18 cellular contexts compared by ENCODE assay signal in the genomic region with DNA sequence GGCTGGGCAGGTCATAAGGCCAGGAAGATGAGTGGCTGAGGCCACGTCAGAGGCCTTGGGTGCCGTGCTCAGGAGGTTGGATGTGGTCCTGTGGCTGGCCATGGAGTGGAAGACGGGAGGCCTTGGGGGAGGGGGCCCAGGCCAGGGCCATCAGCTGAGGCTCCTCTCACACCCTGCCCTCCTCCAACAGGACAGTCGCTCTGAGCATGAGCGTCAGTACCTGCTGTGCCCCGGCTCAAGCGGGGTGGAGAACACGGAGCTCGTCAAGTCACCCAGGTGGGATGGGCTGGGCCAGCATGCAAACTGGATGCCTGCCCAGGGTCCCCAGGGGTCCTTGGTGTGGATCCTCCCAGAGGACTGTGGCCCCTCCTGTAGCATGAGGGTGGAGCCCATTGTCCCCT. TPM values are rescaled to one million over a fixed set of nuclear protein-coding genes. Genes with fewer than 3 reads are reported as not detected.
DNase-seq lines count a peak whose midpoint lies in the region; ATAC-seq, FAIRE-seq and TF ChIP-seq lines count a peak whose summit lies in the region.
"Had no signal": no experiment of that assay in that cellular context is flagged by ENCODE, and none has a peak within 500 bp of the region (broad histone marks: within the 10 kb centered on the region; RNA-seq: fewer than 3 reads in every experiment).

No MANE protein-coding gene starts in this region.

- no peak for FAIRE-seq in urothelium cell line (lab: Jason Lieb, UNC)
- FAIRE-seq: GM12891 had no signal

- H3K27me3 ChIP-seq in right lobe of liver (no peaks in the 10 kb centered on the region), testis (no peaks in the 10 kb centered on the region)

- no CpG with 5 or more reads among the region's 9 CpGs for WGBS in right lobe of liver (ENCODE audit: insufficient coverage, low coverage, low lambda C conversion rate, missing lambda C conversion rate)
- WGBS in testis, 2 donors = 88% methylated on average over 9 of the region's 9 CpGs; no CpG with 5 or more reads in 1 of the 2 donors

- ATAC-seq in T-helper 17 cell = no peak
- ATAC-seq in right lobe of liver = peak in 1 of 4 donors; percentile 7
- ATAC-seq: HCT116 had no signal

- intact Hi-C loops in right lobe of liver (cut with DNase I) = loop anchor here in 1 of 2 donors (10.0 kb wide), 1 partner anchor 348 kb away; no protein-coding TSS in a partner anchor
- intact Hi-C loops in testis (cut with DNase I; ENCODE audit: low total_unique reads) = no loop called here
- intact Hi-C loops in activated CD4-positive, alpha-beta memory T cell treated with anti-CD3 and anti-CD28 coated beads for 36 hours (cut with micrococcal nuclease) = no loop called here

- peaks cover 4% of the 10 kb centered on the region for H3K4me1 Mint-ChIP-seq in activated naive CD4-positive, alpha-beta T cell treated with anti-CD3 and anti-CD28 coated beads, Interleukin-2, amount 10 ng/mL, durations not matched to agents 7 days and 5 days
- H3K4me1 Mint-ChIP-seq in T-helper 17 cell = peaks cover 14% of the 10 kb centered on the region
- H3K4me1 Mint-ChIP-seq in activated CD4-positive, alpha-beta memory T cell treated with anti-CD3 and anti-CD28 coated beads for 36 hours (ENCODE audit: low read depth) = peaks cover 9% of the 10 kb centered on the region

- no peaks in the 10 kb centered on the region for H3K27me3 Mint-ChIP-seq in activated naive CD4-positive, alpha-beta T cell treated with anti-CD3 and anti-CD28 coated beads, Interleukin-2, amount 10 ng/mL, durations not matched to agents 7 days and 5 days
- H3K27me3 Mint-ChIP-seq in T-helper 17 cell = no peaks in the 10 kb centered on the region
- H3K27me3 Mint-ChIP-seq in activated CD4-positive, alpha-beta memory T cell treated with anti-CD3 and anti-CD28 coated beads for 36 hours = no peaks in the 10 kb centered on the region

- H3K9me3 Mint-ChIP-seq in activated naive CD4-positive, alpha-beta T cell treated with anti-CD3 and anti-CD28 coated beads, Interleukin-2, amount 10 ng/mL, durations not matched to agents 7 days and 5 days = no peaks in the 10 kb centered on the region
- H3K9me3 Mint-ChIP-seq in activated CD4-positive, alpha-beta memory T cell treated with anti-CD3 and anti-CD28 coated beads for 36 hours = no peaks in the 10 kb centered on the region

- H3K36me3 ChIP-seq in right lobe of liver = peaks cover 0 to 79% (median 13%) of the 10 kb centered on the region in 4 donors
- no peaks in the 10 kb centered on the region for H3K36me3 ChIP-seq in testis (ENCODE audit: low read depth, missing control alignments)

- H3K4me1 ChIP-seq in right lobe of liver (no peaks in the 10 kb centered on the region), testis (no peaks in the 10 kb centered on the region)

- peak; percentile 15 for DNase-seq in activated naive CD4-positive, alpha-beta T cell treated with anti-CD3 and anti-CD28 coated beads, Interleukin-2, amount 10 ng/mL, durations not matched to agents 7 days and 5 days
- no peak for DNase-seq in activated naive CD4-positive, alpha-beta T cell treated with anti-CD3 and anti-CD28 coated beads, Interleukin-2, amount 50 U/mL, for 16 hours
- no peak for DNase-seq in T-helper 17 cell
- DNase-seq in right lobe of liver = peak in 2 of 3 donors; percentile 14 to 43
- peak; percentile 12 for DNase-seq in testis
- no peak for DNase-seq in urothelium cell line (ENCODE audit: low spot score)
- DNase-seq in activated CD4-positive, alpha-beta memory T cell treated with anti-CD3 and anti-CD28 coated beads for 36 hours = no peak
- DNase-seq: DMS 273 treated with DMSO at 0.1 percent for 48 hours; GF-D8; GM23248; NCI-H1417; NCI-H1930; NCI-H526 treated with DMSO at 0.1 percent for 48 hours; NK-92 treated with Interleukin-12 subunit alpha and Interleukin-12 subunit beta, amount 100 ng/mL, for 24 hours; RPMI8226 had no signal

- TF ChIP-seq POLR2A in right lobe of liver (IDR thresholded peaks at IDR 0.05) = no peak
- no peak for TF ChIP-seq POLR2A in testis (IDR thresholded peaks at IDR 0.05)

- CTCF ChIA-PET in activated naive CD4-positive, alpha-beta T cell treated with anti-CD3 and anti-CD28 coated beads, Interleukin-2, amount 10 ng/mL, durations not matched to agents 7 days and 5 days (lab: Charles Lee) = no interaction called here
- CTCF ChIA-PET in activated CD4-positive, alpha-beta memory T cell treated with anti-CD3 and anti-CD28 coated beads for 36 hours (lab: Charles Lee) = no interaction called here

- POLR2A ChIA-PET in activated CD4-positive, alpha-beta memory T cell treated with anti-CD3 and anti-CD28 coated beads for 36 hours (lab: Charles Lee) = no interaction called here

- H3K27ac Mint-ChIP-seq in activated naive CD4-positive, alpha-beta T cell treated with anti-CD3 and anti-CD28 coated beads, Interleukin-2, amount 10 ng/mL, durations not matched to agents 7 days and 5 days = no peak overlapping the region
- H3K27ac Mint-ChIP-seq in T-helper 17 cell = no peak overlapping the region
- H3K27ac Mint-ChIP-seq in activated CD4-positive, alpha-beta memory T cell treated with anti-CD3 and anti-CD28 coated beads for 36 hours = no peak overlapping the region

- H3K9me3 ChIP-seq in T-helper 17 cell (ENCODE audit: control insufficient read depth, low read length, poor library complexity, severe bottlenecking) (no peaks in the 10 kb centered on the region), right lobe of liver (no peaks in the 10 kb centered on the region), testis (no peaks in the 10 kb centered on the region)

- no peak overlapping the region for H3K4me3 Mint-ChIP-seq in activated naive CD4-positive, alpha-beta T cell treated with anti-CD3 and anti-CD28 coated beads, Interleukin-2, amount 10 ng/mL, durations not matched to agents 7 days and 5 days
- H3K4me3 Mint-ChIP-seq in T-helper 17 cell = peak overlapping the region; percentile 49
- no peak overlapping the region for H3K4me3 Mint-ChIP-seq in activated CD4-positive, alpha-beta memory T cell treated with anti-CD3 and anti-CD28 coated beads for 36 hours

- H3K27ac ChIP-seq in right lobe of liver (no peak overlapping the region), testis (no peak overlapping the region)
- H3K27ac ChIP-seq: C4-2B, GM23248 had no signal

- TF ChIP-seq CTCF in right lobe of liver (IDR thresholded peaks at IDR 0.05) (no peak), testis (IDR thresholded peaks at IDR 0.05) (no peak)

- H3K4me3 ChIP-seq in right lobe of liver = no peak overlapping the region
- no peak overlapping the region for H3K4me3 ChIP-seq in testis
- H3K4me3 ChIP-seq: GM23248 had no signal

- H3K36me3 Mint-ChIP-seq in activated naive CD4-positive, alpha-beta T cell treated with anti-CD3 and anti-CD28 coated beads, Interleukin-2, amount 10 ng/mL, durations not matched to agents 7 days and 5 days = peaks cover 44% of the 10 kb centered on the region
- H3K36me3 Mint-ChIP-seq in T-helper 17 cell (ENCODE audit: low read depth) = peaks cover 8% of the 10 kb centered on the region
- peaks cover 58% of the 10 kb centered on the region for H3K36me3 Mint-ChIP-seq in activated CD4-positive, alpha-beta memory T cell treated with anti-CD3 and anti-CD28 coated beads for 36 hours

RNA-seq across cellular contexts. Expression of a gene that starts 19.2 kb away (rescaled TPM):
- 100 to 1,000 TPM; 159 to 219 TPM for total RNA-seq in T-helper 17 cell
- 10 to 100 TPM; 15.8 to 35.7 (median 26.9) TPM for total RNA-seq in right lobe of liver
- total RNA-seq in testis = 10 to 100 TPM; 61.7 to 76.2 TPM
- 59.4 TPM for polyA plus RNA-seq in testis (ENCODE audit: insufficient read depth, low read depth, low replicate concordance)
- 10 to 100 TPM; 75.0 to 80.3 TPM for total RNA-seq in activated CD4-positive, alpha-beta memory T cell treated with anti-CD3 and anti-CD28 coated beads for 36 hours

RNA-seq across cellular contexts. Expression of a gene that starts 58.0 kb away (rescaled TPM):
- total RNA-seq in T-helper 17 cell (10 to 100 TPM; 59.0 to 75.5 TPM), right lobe of liver (10 to 100 TPM in 5 of 6 experiments, 1 to 10 TPM in 1; 8.2 to 16.8 (median 14.2) TPM), testis (10 to 100 TPM; 56.8 to 63.7 TPM)
- 133 TPM for polyA plus RNA-seq in testis (ENCODE audit: insufficient read depth, low read depth, low replicate concordance)
- total RNA-seq in activated CD4-positive, alpha-beta memory T cell treated with anti-CD3 and anti-CD28 coated beads for 36 hours = 10 to 100 TPM; 44.0 to 44.4 TPM

Comparison
In these comparisons a context has a peak if more than half of its experiments do, and no peak if none do; other contexts are left out.
1. DNase-seq: peak in activated naive CD4-positive, alpha-beta T cell treated with anti-CD3 and anti-CD28 coated beads, Interleukin-2, amount 10 ng/mL, durations not matched to agents 7 days and 5 days (single experiment), right lobe of liver (2 of 3) and testis (single experiment); none in activated naive CD4-positive, alpha-beta T cell treated with anti-CD3 and anti-CD28 coated beads, Interleukin-2, amount 50 U/mL, for 16 hours (single experiment), T-helper 17 cell (0 of 3), urothelium cell line (single experiment) and activated CD4-positive, alpha-beta memory T cell treated with anti-CD3 and anti-CD28 coated beads for 36 hours (single experiment).